Comparison of ENCODE assay signal across 8 cellular contexts in genomic region chr16:18862891-18863290, GRCh38.
DNase-seq lines count a peak whose midpoint lies in the region; ATAC-seq and TF ChIP-seq lines count a peak whose summit lies in the region.
"Not testable (repeated sequence)": the region's sequence is repeated elsewhere in the genome, so short reads cannot be mapped to it uniquely, and the experiment has no call there.

No MANE protein-coding gene starts in this region.

- intact Hi-C loops in Panc1 (cut with micrococcal nuclease; ENCODE audit: unreplicated experiment); activated CD4-positive, alpha-beta memory T cell treated with anti-CD3 and anti-CD28 coated beads for 36 hours (cut with micrococcal nuclease); activated T-helper 1 cell treated with anti-CD3 and anti-CD28 coated beads, Interleukin-12 subunit alpha, Interleukin-12 subunit beta, Interleukin-2, Interleukin-4 antibody, amounts not matched to agents 30 ng/mL and 10 ng/mL and 1 ng/mL, durations not matched to agents 14 hours and 24 hours and 36 hours (cut with micrococcal nuclease): not testable (repeated sequence)

- H3K9me3 Mint-ChIP-seq in CD4-positive, CD25-positive, alpha-beta regulatory T cell; activated CD4-positive, alpha-beta memory T cell treated with anti-CD3 and anti-CD28 coated beads for 36 hours; activated T-helper 1 cell treated with anti-CD3 and anti-CD28 coated beads, Interleukin-12 subunit alpha, Interleukin-12 subunit beta, Interleukin-2, Interleukin-4 antibody, amounts not matched to agents 30 ng/mL and 10 ng/mL and 1 ng/mL, durations not matched to agents 14 hours and 24 hours and 36 hours; activated naive CD8-positive, alpha-beta T cell treated with anti-CD3 and anti-CD28 coated beads for 36 hours; naive thymus-derived CD8-positive, alpha-beta T cell; stimulated activated effector memory CD8-positive, alpha-beta T cell treated with anti-CD3 and anti-CD28 coated beads, Interleukin-12 subunit alpha, Interleukin-12 subunit beta, amount 100 ng/mL, for 72 hours: not testable (repeated sequence)

- H3K9me2 ChIP-seq in hepatocyte (replicated peaks; ENCODE audit: insufficient read depth) = not testable (repeated sequence)

- peaks cover 0 to 16% (median 8%) of the 10 kb centered on the region in 4 donors for H3K4me1 Mint-ChIP-seq in CD4-positive, CD25-positive, alpha-beta regulatory T cell
- H3K4me1 Mint-ChIP-seq in activated CD4-positive, alpha-beta memory T cell treated with anti-CD3 and anti-CD28 coated beads for 36 hours (ENCODE audit: low read depth) = peaks cover 17% of the 10 kb centered on the region
- peaks cover 34% of the 10 kb centered on the region for H3K4me1 Mint-ChIP-seq in activated T-helper 1 cell treated with anti-CD3 and anti-CD28 coated beads, Interleukin-12 subunit alpha, Interleukin-12 subunit beta, Interleukin-2, Interleukin-4 antibody, amounts not matched to agents 30 ng/mL and 10 ng/mL and 1 ng/mL, durations not matched to agents 14 hours and 24 hours and 36 hours (ENCODE audit: low read depth)
- H3K4me1 Mint-ChIP-seq in activated naive CD8-positive, alpha-beta T cell treated with anti-CD3 and anti-CD28 coated beads for 36 hours = not testable (repeated sequence)
- peaks cover 0 to 13% (median 7%) of the 10 kb centered on the region in 4 donors for H3K4me1 Mint-ChIP-seq in naive thymus-derived CD8-positive, alpha-beta T cell
- H3K4me1 Mint-ChIP-seq in stimulated activated effector memory CD8-positive, alpha-beta T cell treated with anti-CD3 and anti-CD28 coated beads, Interleukin-12 subunit alpha, Interleukin-12 subunit beta, amount 100 ng/mL, for 72 hours = peaks cover 22% of the 10 kb centered on the region

- H3K4me3 Mint-ChIP-seq in CD4-positive, CD25-positive, alpha-beta regulatory T cell; activated CD4-positive, alpha-beta memory T cell treated with anti-CD3 and anti-CD28 coated beads for 36 hours; activated T-helper 1 cell treated with anti-CD3 and anti-CD28 coated beads, Interleukin-12 subunit alpha, Interleukin-12 subunit beta, Interleukin-2, Interleukin-4 antibody, amounts not matched to agents 30 ng/mL and 10 ng/mL and 1 ng/mL, durations not matched to agents 14 hours and 24 hours and 36 hours; activated naive CD8-positive, alpha-beta T cell treated with anti-CD3 and anti-CD28 coated beads for 36 hours; naive thymus-derived CD8-positive, alpha-beta T cell; stimulated activated effector memory CD8-positive, alpha-beta T cell treated with anti-CD3 and anti-CD28 coated beads, Interleukin-12 subunit alpha, Interleukin-12 subunit beta, amount 100 ng/mL, for 72 hours: not testable (repeated sequence)

- POLR2A ChIA-PET in Panc1 (lab: Charles Lee); activated CD4-positive, alpha-beta memory T cell treated with anti-CD3 and anti-CD28 coated beads for 36 hours (lab: Charles Lee); naive thymus-derived CD8-positive, alpha-beta T cell (lab: Charles Lee): not testable (repeated sequence)

- peaks cover 33% of the 10 kb centered on the region for H3K36me3 ChIP-seq in CD4-positive, CD25-positive, alpha-beta regulatory T cell (ENCODE audit: control insufficient read depth, insufficient read depth, low read length)
- H3K36me3 ChIP-seq in Panc1 (ENCODE audit: control insufficient read depth, insufficient read depth, low read length) = peaks cover 16% of the 10 kb centered on the region
- not testable (repeated sequence) for H3K36me3 ChIP-seq in hepatocyte (replicated peaks; ENCODE audit: insufficient read depth, low read depth)

- peaks cover 32% of the 10 kb centered on the region for H3K36me3 Mint-ChIP-seq in CD4-positive, CD25-positive, alpha-beta regulatory T cell
- H3K36me3 Mint-ChIP-seq in activated CD4-positive, alpha-beta memory T cell treated with anti-CD3 and anti-CD28 coated beads for 36 hours = peaks cover 33% of the 10 kb centered on the region
- H3K36me3 Mint-ChIP-seq in activated T-helper 1 cell treated with anti-CD3 and anti-CD28 coated beads, Interleukin-12 subunit alpha, Interleukin-12 subunit beta, Interleukin-2, Interleukin-4 antibody, amounts not matched to agents 30 ng/mL and 10 ng/mL and 1 ng/mL, durations not matched to agents 14 hours and 24 hours and 36 hours (ENCODE audit: low read depth) = peaks cover 34% of the 10 kb centered on the region
- H3K36me3 Mint-ChIP-seq in activated naive CD8-positive, alpha-beta T cell treated with anti-CD3 and anti-CD28 coated beads for 36 hours = peaks cover 32% of the 10 kb centered on the region
- peaks cover 0 to 82% (median 8%) of the 10 kb centered on the region in 3 donors for H3K36me3 Mint-ChIP-seq in naive thymus-derived CD8-positive, alpha-beta T cell
- peaks cover 99% of the 10 kb centered on the region for H3K36me3 Mint-ChIP-seq in stimulated activated effector memory CD8-positive, alpha-beta T cell treated with anti-CD3 and anti-CD28 coated beads, Interleukin-12 subunit alpha, Interleukin-12 subunit beta, amount 100 ng/mL, for 72 hours

- H4K20me1 ChIP-seq in hepatocyte (ENCODE audit: insufficient read depth, poor library complexity, severe bottlenecking) = not testable (repeated sequence)

- not testable (repeated sequence) for H3K27me3 ChIP-seq in CD4-positive, CD25-positive, alpha-beta regulatory T cell (ENCODE audit: control insufficient read depth, insufficient read depth, low read length); Panc1 (ENCODE audit: control insufficient read depth, insufficient read depth, low read length); hepatocyte

- not testable (repeated sequence) for H3K4me3 ChIP-seq in CD4-positive, CD25-positive, alpha-beta regulatory T cell (ENCODE audit: low read depth, low read length); Panc1 (ENCODE audit: low read depth in 2 of 2, low read length in 2 of 2); hepatocyte

- peak overlapping the region; percentile 23 to 76 (median 57) for H3K27ac Mint-ChIP-seq in CD4-positive, CD25-positive, alpha-beta regulatory T cell
- peak overlapping the region; percentile 55 for H3K27ac Mint-ChIP-seq in activated CD4-positive, alpha-beta memory T cell treated with anti-CD3 and anti-CD28 coated beads for 36 hours
- peak overlapping the region; percentile 83 for H3K27ac Mint-ChIP-seq in activated T-helper 1 cell treated with anti-CD3 and anti-CD28 coated beads, Interleukin-12 subunit alpha, Interleukin-12 subunit beta, Interleukin-2, Interleukin-4 antibody, amounts not matched to agents 30 ng/mL and 10 ng/mL and 1 ng/mL, durations not matched to agents 14 hours and 24 hours and 36 hours
- peak overlapping the region; percentile 44 for H3K27ac Mint-ChIP-seq in activated naive CD8-positive, alpha-beta T cell treated with anti-CD3 and anti-CD28 coated beads for 36 hours
- peak overlapping the region in 6 of 10 donors; percentile 14 to 87 (median 70) for H3K27ac Mint-ChIP-seq in naive thymus-derived CD8-positive, alpha-beta T cell
- H3K27ac Mint-ChIP-seq in stimulated activated effector memory CD8-positive, alpha-beta T cell treated with anti-CD3 and anti-CD28 coated beads, Interleukin-12 subunit alpha, Interleukin-12 subunit beta, amount 100 ng/mL, for 72 hours = peak overlapping the region; percentile 65

- not testable (repeated sequence) for H2AFZ ChIP-seq in hepatocyte

- not testable (repeated sequence) for H3K9me3 ChIP-seq in CD4-positive, CD25-positive, alpha-beta regulatory T cell (ENCODE audit: control insufficient read depth in 2 of 2, low read length in 2 of 2); Panc1 (ENCODE audit: control insufficient read depth, insufficient read depth, low read depth, low read length); hepatocyte (ENCODE audit: low read depth)

- peak overlapping the region; percentile 45 for H3K4me2 ChIP-seq in hepatocyte

- not testable (repeated sequence) for TF ChIP-seq CTCF in Panc1 (IDR thresholded peaks at IDR 0.05); hepatocyte (IDR thresholded peaks at IDR 0.05; ENCODE audit: poor library complexity)

- ATAC-seq in CD4-positive, CD25-positive, alpha-beta regulatory T cell (ENCODE audit: low read depth in 2 of 2); Panc1; naive thymus-derived CD8-positive, alpha-beta T cell; stimulated activated effector memory CD8-positive, alpha-beta T cell treated with anti-CD3 and anti-CD28 coated beads, Interleukin-12 subunit alpha, Interleukin-12 subunit beta, amount 100 ng/mL, for 72 hours: not testable (repeated sequence)

- CTCF ChIA-PET in Panc1 (lab: Charles Lee); activated CD4-positive, alpha-beta memory T cell treated with anti-CD3 and anti-CD28 coated beads for 36 hours (lab: Charles Lee): not testable (repeated sequence)

- H3K27ac ChIP-seq in CD4-positive, CD25-positive, alpha-beta regulatory T cell (ENCODE audit: insufficient read depth, low read length, poor library complexity, severe bottlenecking); Panc1 (ENCODE audit: low read length): not testable (repeated sequence)
- H3K27ac ChIP-seq in hepatocyte = peak overlapping the region; percentile 75

- TSS peak; percentile 24 for BruUV-seq in Panc1 (replicated peaks; lab: Mats Ljungman, UMichigan)

- not testable (repeated sequence) for DNase-seq in CD4-positive, CD25-positive, alpha-beta regulatory T cell; Panc1 (ENCODE audit: low read depth, low spot score); activated CD4-positive, alpha-beta memory T cell treated with anti-CD3 and anti-CD28 coated beads for 36 hours; activated T-helper 1 cell treated with anti-CD3 and anti-CD28 coated beads, Interleukin-12 subunit alpha, Interleukin-12 subunit beta, Interleukin-2, Interleukin-4 antibody, amounts not matched to agents 30 ng/mL and 10 ng/mL and 1 ng/mL, durations not matched to agents 14 hours and 24 hours and 36 hours (ENCODE audit: low spot score); activated naive CD8-positive, alpha-beta T cell treated with anti-CD3 and anti-CD28 coated beads for 36 hours; hepatocyte (ENCODE audit: low spot score); naive thymus-derived CD8-positive, alpha-beta T cell; stimulated activated effector memory CD8-positive, alpha-beta T cell treated with anti-CD3 and anti-CD28 coated beads, Interleukin-12 subunit alpha, Interleukin-12 subunit beta, amount 100 ng/mL, for 72 hours (ENCODE audit: low spot score in 2 of 2)

- in situ Hi-C loops in Panc1 (cut with HindIII; ENCODE audit: low pct_unique_long_range_greater_than_20kb, low sequenced_read_pairs) = not testable (repeated sequence)

- not testable (repeated sequence) for H3K79me2 ChIP-seq in hepatocyte

- not testable (repeated sequence) for H3K4me1 ChIP-seq in CD4-positive, CD25-positive, alpha-beta regulatory T cell (ENCODE audit: control insufficient read depth, insufficient read depth, low read length, poor library complexity, severe bottlenecking); Panc1 (ENCODE audit: control insufficient read depth, insufficient read depth, low read length)
- H3K4me1 ChIP-seq in hepatocyte (ENCODE audit: insufficient read depth) = peaks cover 16% of the 10 kb centered on the region

- H3K27me3 Mint-ChIP-seq in CD4-positive, CD25-positive, alpha-beta regulatory T cell; activated CD4-positive, alpha-beta memory T cell treated with anti-CD3 and anti-CD28 coated beads for 36 hours; activated T-helper 1 cell treated with anti-CD3 and anti-CD28 coated beads, Interleukin-12 subunit alpha, Interleukin-12 subunit beta, Interleukin-2, Interleukin-4 antibody, amounts not matched to agents 30 ng/mL and 10 ng/mL and 1 ng/mL, durations not matched to agents 14 hours and 24 hours and 36 hours (ENCODE audit: insufficient read depth); activated naive CD8-positive, alpha-beta T cell treated with anti-CD3 and anti-CD28 coated beads for 36 hours; naive thymus-derived CD8-positive, alpha-beta T cell: not testable (repeated sequence)
